ENCODE assay signal across 8 cellular contexts in the genomic region with DNA sequence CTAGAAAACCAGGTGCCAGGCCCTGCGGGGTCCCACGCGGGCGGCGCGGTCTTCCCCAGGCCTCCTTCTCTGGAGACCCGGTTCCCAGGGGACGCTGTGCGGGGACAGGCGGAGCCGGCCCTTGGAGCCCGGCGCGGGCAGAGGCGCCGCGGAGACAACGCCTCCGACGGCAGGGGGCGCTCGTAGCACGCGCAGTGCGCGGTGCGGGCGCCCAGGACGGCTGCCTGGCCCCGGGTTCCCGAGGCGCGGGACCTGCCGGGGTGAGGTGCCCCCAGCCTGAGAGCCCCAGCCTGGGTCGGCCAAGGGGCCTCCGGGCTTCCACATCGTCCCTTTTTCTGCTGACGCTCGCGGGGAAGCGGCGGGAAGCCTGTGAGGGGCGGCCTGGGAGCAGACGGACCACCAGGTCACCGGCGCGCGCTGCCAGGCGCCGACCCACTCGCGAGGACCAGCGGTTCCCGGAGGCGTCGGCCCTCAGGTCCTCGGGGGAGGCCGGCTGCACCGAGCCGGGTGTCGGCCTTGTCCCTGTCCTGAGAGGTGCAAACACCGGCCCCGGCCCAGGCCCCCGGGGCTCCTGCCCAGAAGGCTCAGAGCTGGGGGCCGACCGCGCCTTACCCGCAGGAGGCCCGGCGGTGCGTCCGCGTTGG. TPM values are rescaled to one million over a fixed set of nuclear protein-coding genes. Genes with fewer than 3 reads are reported as not detected.
A peak's percentile ranks its signal among the peaks of the same experiment; 100 is the strongest.
DNase-seq lines count a peak whose midpoint lies in the region; ATAC-seq and TF ChIP-seq lines count a peak whose summit lies in the region.

No MANE protein-coding gene starts in this region.

- H3K27me3 Mint-ChIP-seq in naive B cell = peaks cover 77 to 87% (median 84%) of the 10 kb centered on the region in 3 donors
- peaks cover 89% of the 10 kb centered on the region for H3K27me3 Mint-ChIP-seq in stimulated activated naive CD8-positive, alpha-beta T cell treated with anti-CD3 and anti-CD28 coated beads, Interleukin-15, amount 100 ng/mL, for 72 hours

- H3K9me3 Mint-ChIP-seq in naive B cell = peaks cover 0 to 6% (median 0%) of the 10 kb centered on the region in 7 donors
- H3K9me3 Mint-ChIP-seq in stimulated activated naive CD8-positive, alpha-beta T cell treated with anti-CD3 and anti-CD28 coated beads, Interleukin-15, amount 100 ng/mL, for 72 hours = no peaks in the 10 kb centered on the region

- H3K4me3 ChIP-seq in GM08714 (ENCODE audit: low read length) = peak overlapping the region; percentile 13; the same call in 1 of the 2 replicates
- H3K4me3 ChIP-seq in esophagus muscularis mucosa = peak overlapping the region; percentile 57 to 68 (median 60)

- TF ChIP-seq CTCF in esophagus muscularis mucosa (IDR thresholded peaks at IDR 0.05) = peak; percentile 86 to 97 (median 95)

- H3K4me3 Mint-ChIP-seq in naive B cell = peak overlapping the region in 2 of 8 donors; percentile 37 to 65
- H3K4me3 Mint-ChIP-seq in stimulated activated naive CD8-positive, alpha-beta T cell treated with anti-CD3 and anti-CD28 coated beads, Interleukin-15, amount 100 ng/mL, for 72 hours = peak overlapping the region in 1 of 2 donors; percentile 45

- no peak overlapping the region for H3K27ac Mint-ChIP-seq in naive B cell
- no peak overlapping the region for H3K27ac Mint-ChIP-seq in stimulated activated naive CD8-positive, alpha-beta T cell treated with anti-CD3 and anti-CD28 coated beads, Interleukin-15, amount 100 ng/mL, for 72 hours

- peaks cover 32 to 40% (median 37%) of the 10 kb centered on the region in 3 donors for H3K4me1 Mint-ChIP-seq in naive B cell
- peaks cover 38% of the 10 kb centered on the region for H3K4me1 Mint-ChIP-seq in stimulated activated naive CD8-positive, alpha-beta T cell treated with anti-CD3 and anti-CD28 coated beads, Interleukin-15, amount 100 ng/mL, for 72 hours

- H3K27ac ChIP-seq in esophagus muscularis mucosa (replicated peaks in 1 of 4) = no peak overlapping the region

- no peaks in the 10 kb centered on the region for H3K9me3 ChIP-seq in esophagus muscularis mucosa

- ATAC-seq in HG02759 (IDR thresholded peaks at IDR 0.05; ENCODE audit: unreplicated experiment) (peak; percentile 79), naive B cell (ENCODE audit: low read depth in 2 of 2) (peak; percentile 78 to 83)
- peak; percentile 84 for ATAC-seq in stimulated activated naive CD8-positive, alpha-beta T cell treated with anti-CD3 and anti-CD28 coated beads, Interleukin-15, amount 100 ng/mL, for 72 hours

- WGBS in esophagus muscularis mucosa = 3% methylated on average over 15 of the region's 73 CpGs

- peaks cover 21 to 45% (median 39%) of the 10 kb centered on the region in 4 donors for H3K4me1 ChIP-seq in esophagus muscularis mucosa

- intact Hi-C loops in esophagus muscularis mucosa (cut with DNase I) = loop anchor here (2.0 to 5.0 kb wide), 5 partner anchors 500 to 844 kb away; a partner anchor contains a TSS

- H3K36me3 Mint-ChIP-seq in naive B cell = no peaks in the 10 kb centered on the region

- no peaks in the 10 kb centered on the region for H3K36me3 ChIP-seq in esophagus muscularis mucosa

- peaks cover 11 to 88% (median 39%) of the 10 kb centered on the region in 4 donors for H3K27me3 ChIP-seq in esophagus muscularis mucosa

- TF ChIP-seq POLR2A in esophagus muscularis mucosa (IDR thresholded peaks at IDR 0.05; ENCODE audit: low read depth) = no peak

- peak; percentile 34 for DNase-seq in NOMO-1 treated with DMSO at 0.1 percent for 48 hours (lab: John Stamatoyannopoulos, UW; ENCODE audit: unreplicated experiment)
- DNase-seq in activated T-cell treated with anti-CD3 and anti-CD28 coated beads for 4 hours = peak; percentile 57
- DNase-seq in esophagus muscularis mucosa (ENCODE audit: extremely low spot score) = no peak
- DNase-seq in naive B cell = peak; percentile 70
- DNase-seq in stimulated activated naive CD8-positive, alpha-beta T cell treated with anti-CD3 and anti-CD28 coated beads, Interleukin-15, amount 100 ng/mL, for 72 hours = peak; percentile 73 to 80
- DNase-seq in amniotic stem cell (lab: John Stamatoyannopoulos, UW) = no peak

- no peak for TF ChIP-seq EP300 in esophagus muscularis mucosa (IDR thresholded peaks at IDR 0.05)

RNA-seq across cellular contexts. Expression of a gene that starts 5.2 kb away (rescaled TPM):
- total RNA-seq in esophagus muscularis mucosa = 10 to 100 TPM in 3 of 4 donors, 1 to 10 TPM in 1; 8.7 to 19.7 (median 16.8) TPM
- under 1 TPM in 1 of 6 donors, not detected in 5; 0.17 TPM for polyA plus RNA-seq in naive B cell (ENCODE audit: low read depth in 6 of 6)

Comparison
In these comparisons a context has a peak if more than half of its experiments do, and no peak if none do; other contexts are left out.
1. DNase-seq: peak in NOMO-1 treated with DMSO at 0.1 percent for 48 hours (single experiment), activated T-cell treated with anti-CD3 and anti-CD28 coated beads for 4 hours (single experiment), naive B cell (single experiment) and stimulated activated naive CD8-positive, alpha-beta T cell treated with anti-CD3 and anti-CD28 coated beads, Interleukin-15, amount 100 ng/mL, for 72 hours (2 of 2); none in esophagus muscularis mucosa (single experiment) and amniotic stem cell (single experiment).
2. Peak in every context shown above with its lines, with median percentiles within 50 percentile points of each other: ATAC-seq.